8 cellular contexts compared by ENCODE assay signal in the genomic region with DNA sequence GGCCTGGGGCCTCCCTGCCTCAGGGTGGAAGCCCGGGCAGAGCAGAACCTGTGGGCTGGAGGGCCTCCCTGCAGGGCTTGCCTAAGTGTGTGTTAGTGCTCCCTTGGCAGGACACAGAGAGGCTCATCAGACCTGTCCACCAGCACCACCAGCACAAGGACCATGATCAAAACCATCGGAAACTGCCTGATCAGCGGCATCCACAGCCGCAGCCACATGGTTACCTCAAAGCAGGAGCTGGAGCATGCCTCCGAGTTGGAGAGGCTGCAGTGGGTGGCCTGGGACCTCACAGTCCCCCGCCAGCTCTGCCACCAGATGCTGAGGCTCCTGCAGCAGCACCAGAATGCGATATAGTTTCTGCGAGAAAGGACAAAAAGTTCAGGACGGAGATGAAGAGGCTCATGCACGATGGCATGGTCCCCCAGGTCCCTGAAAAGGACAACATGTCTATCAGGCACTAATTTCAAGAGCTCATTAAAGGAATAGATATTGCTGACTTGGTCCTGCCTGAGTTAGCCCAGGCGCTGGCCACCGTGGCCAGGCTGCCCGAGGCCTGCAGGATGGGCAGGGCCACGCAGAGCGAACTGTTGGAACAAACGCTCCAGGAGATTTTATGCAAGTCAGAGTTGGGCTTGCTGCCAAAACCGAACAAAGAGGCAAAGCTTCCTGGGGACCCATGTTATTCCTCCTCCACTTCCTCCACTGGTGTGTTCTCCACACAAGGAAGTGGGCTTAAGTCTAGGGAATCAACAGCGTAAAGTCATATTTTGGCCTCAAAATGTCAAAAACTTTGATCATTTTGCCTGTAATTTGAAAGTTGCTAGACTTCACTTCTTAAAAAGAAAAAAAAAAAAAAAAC.
DNase-seq lines count a peak whose midpoint lies in the region; ATAC-seq and TF ChIP-seq lines count a peak whose summit lies in the region.

No MANE protein-coding gene starts in this region.

- no peaks in the 10 kb centered on the region for H3K36me3 Mint-ChIP-seq in brain
- H3K36me3 Mint-ChIP-seq in activated naive CD4-positive, alpha-beta T cell treated with anti-CD3 and anti-CD28 coated beads for 36 hours (ENCODE audit: low read depth), result no peaks in the 10 kb centered on the region

- peaks cover 26% of the 10 kb centered on the region for H3K4me1 Mint-ChIP-seq in brain
- peaks cover 21% of the 10 kb centered on the region for H3K4me1 Mint-ChIP-seq in activated naive CD4-positive, alpha-beta T cell treated with anti-CD3 and anti-CD28 coated beads for 36 hours (ENCODE audit: low read depth)

- DNase-seq in NCI-H2227 (lab: John Stamatoyannopoulos, UW; ENCODE audit: unreplicated experiment) (peak; percentile 17), NCI-H2227 treated with DMSO at 0.1 percent for 48 hours (lab: John Stamatoyannopoulos, UW) (no peak), left kidney (ENCODE audit: low read depth, low spot score) (peak; percentile 74), upper lobe of right lung (peak; percentile 76)
- DNase-seq in activated naive CD4-positive, alpha-beta T cell treated with anti-CD3 and anti-CD28 coated beads for 36 hours, result no peak

- CTCF ChIA-PET in activated naive CD4-positive, alpha-beta T cell treated with anti-CD3 and anti-CD28 coated beads for 36 hours (lab: Charles Lee), result interaction anchor here (0.5 to 1.1 kb wide), 8 partner anchors 11 to 100 kb away, joined by 3 to 7 read pairs (median 4); no protein-coding TSS in a partner anchor

- H3K27ac ChIP-seq in upper lobe of right lung, result no peak overlapping the region

- peak; percentile 79 for ATAC-seq in upper lobe of right lung
- ATAC-seq in GM21528 (IDR thresholded peaks at IDR 0.05; ENCODE audit: low FRiP score, unreplicated experiment), result no peak
- ATAC-seq in GM21786 (IDR thresholded peaks at IDR 0.05; ENCODE audit: unreplicated experiment), result no peak

- no peak overlapping the region for H3K4me3 ChIP-seq in upper lobe of right lung

- peaks cover 12% of the 10 kb centered on the region for H3K27me3 Mint-ChIP-seq in brain
- no peaks in the 10 kb centered on the region for H3K27me3 Mint-ChIP-seq in activated naive CD4-positive, alpha-beta T cell treated with anti-CD3 and anti-CD28 coated beads for 36 hours (ENCODE audit: low read depth)

- H3K9me3 Mint-ChIP-seq in brain, result peaks cover 0 to 11% (median 8%) of the 10 kb centered on the region in 5 experiments
- peaks cover 1% of the 10 kb centered on the region for H3K9me3 Mint-ChIP-seq in activated naive CD4-positive, alpha-beta T cell treated with anti-CD3 and anti-CD28 coated beads for 36 hours

- H3K9me3 ChIP-seq in upper lobe of right lung, result no peaks in the 10 kb centered on the region

- H3K4me3 Mint-ChIP-seq in brain, result no peak overlapping the region
- H3K4me3 Mint-ChIP-seq in activated naive CD4-positive, alpha-beta T cell treated with anti-CD3 and anti-CD28 coated beads for 36 hours, result no peak overlapping the region

- no peaks in the 10 kb centered on the region for H3K27me3 ChIP-seq in upper lobe of right lung

- peak overlapping the region in 4 of 5 experiments; percentile 47 to 83 (median 66) for H3K27ac Mint-ChIP-seq in brain
- no peak overlapping the region for H3K27ac Mint-ChIP-seq in activated naive CD4-positive, alpha-beta T cell treated with anti-CD3 and anti-CD28 coated beads for 36 hours

- H3K36me3 ChIP-seq in upper lobe of right lung, result no peaks in the 10 kb centered on the region

- peaks cover 12% of the 10 kb centered on the region for H3K4me1 ChIP-seq in upper lobe of right lung

- intact Hi-C loops in upper lobe of right lung (cut with DNase I), result no loop called here
- intact Hi-C loops in activated naive CD4-positive, alpha-beta T cell treated with anti-CD3 and anti-CD28 coated beads for 36 hours (cut with micrococcal nuclease), result no loop called here

- no peak for TF ChIP-seq CTCF in brain (conservative IDR thresholded peaks at IDR 0.05)
- no peak for TF ChIP-seq CTCF in upper lobe of right lung (IDR thresholded peaks at IDR 0.05)

Comparison
In these comparisons a context has a peak if more than half of its experiments do, and no peak if none do; other contexts are left out.
1. DNase-seq: peak in NCI-H2227 (single experiment), left kidney (single experiment) and upper lobe of right lung (single experiment); none in NCI-H2227 treated with DMSO at 0.1 percent for 48 hours (single experiment) and activated naive CD4-positive, alpha-beta T cell treated with anti-CD3 and anti-CD28 coated beads for 36 hours (single experiment).